In the genomic region with DNA sequence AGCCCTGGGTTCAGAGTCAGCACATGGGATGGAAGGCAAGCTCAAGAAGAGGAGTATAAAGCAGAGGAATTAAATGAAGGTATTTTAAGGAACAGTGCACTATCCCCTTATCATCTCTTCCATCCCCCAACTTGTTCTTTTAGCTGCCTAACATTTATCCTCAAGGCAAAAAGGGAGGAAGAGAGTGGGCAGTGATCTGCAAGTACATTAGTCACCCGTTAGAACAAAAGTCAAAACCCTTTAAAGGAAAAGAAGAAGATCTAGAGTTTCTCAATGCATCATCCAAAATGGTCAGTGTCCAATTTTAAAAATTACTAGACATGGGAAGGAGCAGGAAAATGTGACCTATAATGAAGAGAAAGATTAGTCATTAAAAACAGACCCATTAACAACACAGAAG, we compare ENCODE assay signal across 32 cellular contexts.
DNase-seq lines count a peak whose midpoint lies in the region; FAIRE-seq and TF ChIP-seq lines count a peak whose summit lies in the region.
"Had no signal": no experiment of that assay in that cellular context is flagged by ENCODE, and none has a peak within 500 bp of the region (broad histone marks: within the 10 kb centered on the region; RNA-seq: fewer than 3 reads in every experiment).

No MANE protein-coding gene starts in this region.

- no peak overlapping the region for H2BK20ac ChIP-seq in H1 (ENCODE audit: low read length)

- H3K79me2 ChIP-seq in H1 (ENCODE audit: control insufficient read depth in 1 of 2, insufficient read depth in 2 of 2, low read length in 2 of 2) (no peaks in the 10 kb centered on the region), osteoblast (ENCODE audit: insufficient read depth, low read length) (no peaks in the 10 kb centered on the region)

- H3K36me3 Mint-ChIP-seq in Caco-2 (ENCODE audit: insufficient read depth, unreplicated experiment), result peaks cover 40% of the 10 kb centered on the region
- H3K36me3 Mint-ChIP-seq: CD8-positive, alpha-beta T cell had no signal

- H4K20me1 ChIP-seq in H1 (replicated peaks in 1 of 2; ENCODE audit: control insufficient read depth in 1 of 2, insufficient read depth in 2 of 2, low read length in 2 of 2), result no peaks in the 10 kb centered on the region
- no peaks in the 10 kb centered on the region for H4K20me1 ChIP-seq in osteoblast (ENCODE audit: insufficient read depth, low read length)

- H3K9me3 ChIP-seq in H1 (ENCODE audit: insufficient read depth in 2 of 2, low read depth in 1 of 2, low read length in 1 of 2) (no peaks in the 10 kb centered on the region), osteoblast (ENCODE audit: low read depth, low read length) (no peaks in the 10 kb centered on the region), Caco-2 (no peaks in the 10 kb centered on the region), vagina (no peaks in the 10 kb centered on the region)
- H3K9me3 ChIP-seq: BE2C, esophagus squamous epithelium, left lung, thyroid gland, uterus had no signal

- TF ChIP-seq POLR2A in H1 (IDR thresholded peaks at IDR 0.05; ENCODE audit: control extremely low read depth in 1 of 2, low read depth in 2 of 2, low read length in 2 of 2) (no peak), vagina (IDR thresholded peaks at IDR 0.05) (no peak)

- H3K79me1 ChIP-seq in H1 (ENCODE audit: low read depth, low read length), result no peaks in the 10 kb centered on the region; the same call in 1 of the 2 replicates

- H3K4me2 ChIP-seq in H1 (ENCODE audit: insufficient read depth in 1 of 2, low read depth in 2 of 2, low read length in 2 of 2) (no peak overlapping the region), osteoblast (ENCODE audit: insufficient read depth, low read length) (peak overlapping the region; percentile 56)

- no peaks in the 10 kb centered on the region; the same call in 1 of the 2 replicates for H3K23me2 ChIP-seq in H1 (ENCODE audit: low read depth, low read length)

- H3K36me3 ChIP-seq in H1 (ENCODE audit: control insufficient read depth in 2 of 4, insufficient read depth in 4 of 4, low read length in 3 of 4) (peaks cover 0 to 17% (median 7%) of the 10 kb centered on the region in 4 experiments; a peak in 6 of 8 replicates), osteoblast (ENCODE audit: insufficient read depth, low read length) (peaks cover 5% of the 10 kb centered on the region), Caco-2 (ENCODE audit: control insufficient read depth, insufficient read depth, low read length) (peaks cover 2% of the 10 kb centered on the region; the same call in 1 of the 2 replicates), vagina (no peaks in the 10 kb centered on the region)
- H3K36me3 ChIP-seq: thyroid gland had no signal

- no peaks in the 10 kb centered on the region for H3K27me3 ChIP-seq in H1 (replicated peaks in 1 of 4; ENCODE audit: control insufficient read depth in 3 of 4, extremely low read depth in 1 of 4, insufficient read depth in 3 of 4, low read length in 3 of 4)
- H3K27me3 ChIP-seq in osteoblast (ENCODE audit: insufficient read depth, low read length), result no peaks in the 10 kb centered on the region
- H3K27me3 ChIP-seq in Caco-2 (replicated peaks; ENCODE audit: control insufficient read depth, insufficient read depth, low read length), result no peaks in the 10 kb centered on the region
- H3K27me3 ChIP-seq in vagina, result no peaks in the 10 kb centered on the region
- H3K27me3 ChIP-seq: BE2C, esophagus squamous epithelium, left lung, thyroid gland, uterus had no signal

- no peak overlapping the region for H3K23ac ChIP-seq in H1 (ENCODE audit: insufficient read length)

- DNase-seq in EL (peak; percentile 50), RPMI7951 (ENCODE audit: low read depth) (peak; percentile 68), H1 (ENCODE audit: low read depth in 1 of 2, low spot score in 2 of 2) (no peak), osteoblast (ENCODE audit: insufficient read length, low spot score, missing footprints) (no peak), Caco-2 (no peak), NCI-H1092 treated with DMSO at 0.1 percent for 48 hours (lab: John Stamatoyannopoulos, UW) (no peak), NCI-H1092 (lab: John Stamatoyannopoulos, UW) (no peak), vagina (ENCODE audit: extremely low spot score in 2 of 2) (no peak)
- DNase-seq: activated CD4-positive, CD25-positive, alpha-beta regulatory T cell; activated CD8-positive, alpha-beta memory T cell treated with anti-CD3 and anti-CD28 coated beads, Interleukin-2, amount 10 ng/mL, durations not matched to agents 7 days and 5 days; activated T-cell treated with anti-CD3 and anti-CD28 coated beads, Interleukin-2, amount 50 U/mL, for 4 hours; BE2C; CD8-positive, alpha-beta T cell; DMS153; esophagus squamous epithelium; glutamatergic neuron; HCEC 1CT; islet precursor cell; left lung; mesendoderm; NCI-H1694 treated with DMSO at 0.1 percent for 48 hours; NCI-H510A; right cardiac atrium; RPMI8226; stimulated activated CD4-positive, alpha-beta T cell treated with anti-CD3 and anti-CD28 coated beads, Interleukin-12 subunit alpha, Interleukin-12 subunit beta, amount 100 ng/mL, for 4 hours; stimulated activated CD4-positive, alpha-beta T cell treated with anti-CD3 and anti-CD28 coated beads, Interleukin-2, amount 100 ng/mL, for 48 hours; thyroid gland; uterus had no signal

- no peak for TF ChIP-seq RAD21 in H1 (IDR thresholded peaks at IDR 0.05 in 1 of 2, conservative IDR thresholded peaks at IDR 0.05 in 1 of 2; ENCODE audit: low read depth in 2 of 2, low read length in 2 of 2)

- H3K4me3 Mint-ChIP-seq in Caco-2 (ENCODE audit: unreplicated experiment), result no peak overlapping the region
- H3K4me3 Mint-ChIP-seq: activated CD8-positive, alpha-beta memory T cell treated with anti-CD3 and anti-CD28 coated beads, Interleukin-2, amount 10 ng/mL, durations not matched to agents 7 days and 5 days; activated T-cell treated with anti-CD3 and anti-CD28 coated beads, Interleukin-2, amount 50 U/mL, for 4 hours; CD8-positive, alpha-beta T cell; neural crest cell; T-helper 1 cell treated with Interleukin-12 subunit alpha and Interleukin-12 subunit beta and Interleukin-4 antibody, amounts not matched to agents 30 μg/mL and 1 μg/mL, for 36 hours had no signal

- no peak overlapping the region for H2BK120ac ChIP-seq in H1 (replicated peaks; ENCODE audit: low read depth, low read length)

- POLR2A ChIA-PET in H1 (lab: Charles Lee; ENCODE audit: partially characterized antibody) (interaction anchor here (0.5 kb wide), 1 partner anchor 14 kb away, joined by 3 read pairs; no protein-coding TSS in a partner anchor), Caco-2 (lab: Charles Lee) (no interaction called here)

- no peaks in the 10 kb centered on the region for H3K4me1 Mint-ChIP-seq in Caco-2 (ENCODE audit: low read depth, unreplicated experiment)
- H3K4me1 Mint-ChIP-seq: neural crest cell had no signal

- no peak overlapping the region for H3K9ac ChIP-seq in H1 (replicated peaks in 1 of 4; ENCODE audit: extremely low read depth in 1 of 4, low read depth in 3 of 4, low read length in 3 of 4)

- no peaks in the 10 kb centered on the region for H3K27me3 Mint-ChIP-seq in Caco-2 (ENCODE audit: insufficient read depth, unreplicated experiment)
- H3K27me3 Mint-ChIP-seq: activated CD8-positive, alpha-beta memory T cell treated with anti-CD3 and anti-CD28 coated beads, Interleukin-2, amount 10 ng/mL, durations not matched to agents 7 days and 5 days had no signal

- H3K56ac ChIP-seq in H1 (replicated peaks; ENCODE audit: insufficient read length, low read depth, low read length), result no peak overlapping the region

- intact Hi-C loops in Caco-2 (cut with micrococcal nuclease; ENCODE audit: unreplicated experiment) (no loop called here), vagina (cut with DNase I) (no loop called here)

- no peak overlapping the region for H4K5ac ChIP-seq in H1 (ENCODE audit: insufficient read length, low read depth, low read length)

- H3K4me3 ChIP-seq in H1 (ENCODE audit: extremely low read depth in 1 of 4, insufficient read depth in 2 of 4, low read depth in 3 of 4, low read length in 4 of 4) (no peak overlapping the region), osteoblast (ENCODE audit: insufficient read depth, low read length) (no peak overlapping the region), Caco-2 (ENCODE audit: low read depth, low read length) (no peak overlapping the region), vagina (no peak overlapping the region)
- H3K4me3 ChIP-seq: esophagus squamous epithelium, left lung, thyroid gland, uterus had no signal

- FAIRE-seq in H1 (lab: Jason Lieb, UNC), result peak; percentile 48
- FAIRE-seq: endometrium, GM12892 had no signal

- no peak for TF ChIP-seq EP300 in H1 (IDR thresholded peaks at IDR 0.05; ENCODE audit: borderline replicate concordance in 1 of 2, low read depth in 2 of 2, low read length in 2 of 2)

- CTCF ChIA-PET in H1 (lab: Charles Lee; ENCODE audit: partially characterized antibody) (no interaction called here), Caco-2 (lab: Charles Lee) (no interaction called here)

- H3K4ac ChIP-seq in H1 (replicated peaks; ENCODE audit: insufficient read length, low read depth, low read length), result no peak overlapping the region

- H3K9me3 Mint-ChIP-seq in Caco-2 (ENCODE audit: unreplicated experiment), result no peaks in the 10 kb centered on the region
- H3K9me3 Mint-ChIP-seq: CD8-positive, alpha-beta T cell; T-helper 1 cell treated with Interleukin-12 subunit alpha and Interleukin-12 subunit beta and Interleukin-4 antibody, amounts not matched to agents 30 μg/mL and 1 μg/mL, for 36 hours had no signal

- TF ChIP-seq CTCF in H1 (IDR thresholded peaks at IDR 0.05; ENCODE audit: control extremely low read depth in 1 of 3, insufficient read depth in 1 of 3, low read depth in 1 of 3, low read length in 3 of 3) (no peak), osteoblast (IDR thresholded peaks at IDR 0.05; ENCODE audit: extremely low read depth, low read depth, low read length) (no peak), Caco-2 (IDR thresholded peaks at IDR 0.05; ENCODE audit: insufficient read depth in 1 of 2, low read depth in 1 of 2, low read length in 1 of 2, severe bottlenecking in 1 of 2, unreplicated experiment in 1 of 2) (no peak), vagina (IDR thresholded peaks at IDR 0.05) (no peak)

- H2BK15ac ChIP-seq in H1 (ENCODE audit: low read length), result no peak overlapping the region

- H2AFZ ChIP-seq in H1 (ENCODE audit: low read length), result no peak overlapping the region
- no peak overlapping the region for H2AFZ ChIP-seq in osteoblast (ENCODE audit: low read length)

- no peak overlapping the region for H2AK5ac ChIP-seq in H1 (ENCODE audit: low read depth, low read length)

- H2BK5ac ChIP-seq in H1 (ENCODE audit: low read depth, low read length), result no peak overlapping the region

- BruUV-seq in Caco-2 (replicated peaks; lab: Mats Ljungman, UMichigan), result no TSS peak

- no peak overlapping the region for H4K8ac ChIP-seq in H1 (ENCODE audit: extremely low read depth, insufficient read depth, low read length)

- H2BK12ac ChIP-seq in H1 (ENCODE audit: low read depth, low read length), result no peak overlapping the region

- WGBS in H1 (ENCODE audit: extremely low coverage in 1 of 2, insufficient coverage in 1 of 2, insufficient read length in 1 of 2, insufficient replicate concordance in 2 of 2, low coverage in 1 of 2, low lambda C conversion rate in 2 of 2, missing lambda C conversion rate in 1 of 2), 2 experiments, result 91% methylated on average over 1 of the region's 1 CpG; no CpG with 5 or more reads in 1 of the 2 experiments

- no peak overlapping the region for H3K14ac ChIP-seq in H1 (ENCODE audit: insufficient read length)

- H3K4me1 ChIP-seq in H1 (replicated peaks in 1 of 4; ENCODE audit: control insufficient read depth in 3 of 4, insufficient read depth in 4 of 4, low read length in 3 of 4) (0 out of 7 replicates have a peak, but pooled peaks cover 0 to 3% (median 0%) of the 10 kb centered on the region in 4 experiments), osteoblast (ENCODE audit: insufficient read depth, low read length) (peaks cover 14% of the 10 kb centered on the region), Caco-2 (peaks cover 7% of the 10 kb centered on the region; the same call in 1 of the 2 replicates), vagina (no peaks in the 10 kb centered on the region)
- H3K4me1 ChIP-seq: esophagus squamous epithelium, left lung, thyroid gland had no signal

- no peak overlapping the region for H3K18ac ChIP-seq in H1 (ENCODE audit: extremely low read depth, low read length)

- H3K27ac ChIP-seq in H1 (ENCODE audit: low read depth, low read length), result no peak overlapping the region
- no peak overlapping the region for H3K27ac ChIP-seq in osteoblast (ENCODE audit: low read depth, low read length)
- H3K27ac ChIP-seq in vagina, result no peak overlapping the region
- H3K27ac ChIP-seq: esophagus squamous epithelium, left lung, thyroid gland, uterus had no signal

- H3K27ac Mint-ChIP-seq in Caco-2 (ENCODE audit: unreplicated experiment), result no peak overlapping the region
- H3K27ac Mint-ChIP-seq: activated CD8-positive, alpha-beta memory T cell treated with anti-CD3 and anti-CD28 coated beads, Interleukin-2, amount 10 ng/mL, durations not matched to agents 7 days and 5 days; CD8-positive, alpha-beta T cell; T-helper 1 cell treated with Interleukin-12 subunit alpha and Interleukin-12 subunit beta and Interleukin-4 antibody, amounts not matched to agents 30 μg/mL and 1 μg/mL, for 36 hours had no signal

- H4K91ac ChIP-seq in H1 (replicated peaks; ENCODE audit: insufficient read length, low read length), result no peak overlapping the region

Comparison
In these comparisons a context has a peak if more than half of its experiments do, and no peak if none do; other contexts are left out.
1. DNase-seq: peak in EL (single experiment) and RPMI7951 (single experiment); none in H1 (0 of 2), osteoblast (single experiment), Caco-2 (0 of 2), NCI-H1092 treated with DMSO at 0.1 percent for 48 hours (single experiment), NCI-H1092 (single experiment) and vagina (0 of 2).